Comparison of ENCODE assay signal across 7 cellular contexts in the genomic region with DNA sequence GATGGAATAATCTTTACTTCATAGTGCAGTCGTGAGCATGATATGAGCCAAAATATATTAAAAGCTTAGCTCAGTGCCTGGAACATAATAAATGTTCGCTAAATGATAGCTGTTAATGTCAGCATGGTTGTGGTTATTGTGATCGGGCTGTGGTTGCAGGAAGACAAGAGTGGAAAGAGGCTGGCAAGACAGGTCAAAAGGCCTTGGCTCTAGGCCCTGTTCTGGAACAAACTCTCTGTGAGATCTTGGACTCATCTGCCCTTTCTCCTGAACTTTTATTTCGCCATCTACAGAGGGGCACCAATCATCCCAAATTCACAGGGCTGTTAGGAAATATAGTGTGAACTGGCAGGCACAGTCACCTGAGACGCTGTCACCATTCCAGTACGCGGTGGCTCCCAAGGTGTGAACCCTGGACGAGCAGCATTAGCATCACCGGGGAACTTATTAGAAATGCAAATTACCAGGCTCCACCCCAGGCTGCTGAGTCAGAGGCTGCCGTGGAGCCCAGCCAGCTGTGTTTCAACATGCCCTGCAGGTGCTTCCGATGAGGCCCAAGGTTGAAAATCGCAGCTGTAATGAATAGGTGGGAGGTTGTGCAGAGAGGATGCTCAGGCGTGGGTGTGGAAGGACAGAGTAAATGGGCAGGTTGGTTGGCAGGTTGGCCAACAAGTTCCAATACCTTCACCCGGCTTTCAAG. TPM values are rescaled to one million over a fixed set of nuclear protein-coding genes. Genes with fewer than 3 reads are reported as not detected.
DNase-seq lines count a peak whose midpoint lies in the region; ATAC-seq and FAIRE-seq lines count a peak whose summit lies in the region.

No MANE protein-coding gene starts in this region.

- DNase-seq in SW480 (ENCODE audit: low spot score) = peak; percentile 81
- no peak for DNase-seq in naive B cell
- DNase-seq in HuH-7.5 (ENCODE audit: low spot score) = no peak
- DNase-seq in frontal cortex (ENCODE audit: low spot score in 2 of 2) = no peak

- peak; percentile 81 for ATAC-seq in GM19328 (IDR thresholded peaks at IDR 0.05; ENCODE audit: unreplicated experiment)
- peak; percentile 53 for ATAC-seq in HG03103 (IDR thresholded peaks at IDR 0.05; ENCODE audit: low read depth, unreplicated experiment)
- peak; percentile 70 to 72 for ATAC-seq in naive B cell (ENCODE audit: low read depth in 2 of 2)
- no peak for ATAC-seq in HG03457 (IDR thresholded peaks at IDR 0.05; ENCODE audit: unreplicated experiment)

- peak overlapping the region in 1 of 8 donors; percentile 48 for H3K4me3 Mint-ChIP-seq in naive B cell

- FAIRE-seq in frontal cortex (lab: Jason Lieb, UNC) = no peak

- no peaks in the 10 kb centered on the region for H3K9me3 Mint-ChIP-seq in naive B cell

- H3K36me3 Mint-ChIP-seq in naive B cell = peaks cover 9 to 22% of the 10 kb centered on the region in 2 donors

- no peaks in the 10 kb centered on the region for H3K27me3 Mint-ChIP-seq in naive B cell

- H3K4me1 Mint-ChIP-seq in naive B cell = peaks cover 18 to 22% (median 18%) of the 10 kb centered on the region in 3 donors

- peak overlapping the region in 3 of 6 donors; percentile 42 to 60 (median 44) for H3K27ac Mint-ChIP-seq in naive B cell

RNA-seq across cellular contexts. Expression of gene SAP30L, which starts 50.2 kb away (rescaled TPM):
- polyA plus RNA-seq in naive B cell (ENCODE audit: low read depth in 6 of 6) = 10 to 100 TPM; 16.0 to 57.8 (median 32.1) TPM
- 17.9 TPM for total RNA-seq in frontal cortex
